Comparison of ENCODE assay signal across 28 cellular contexts in genomic region chr3:41141431-41142164, GRCh38.
"Had no signal": no experiment of that assay in that cellular context is flagged by ENCODE, and none has a peak within 500 bp of the region (broad histone marks: within the 10 kb centered on the region; RNA-seq: fewer than 3 reads in every experiment).

No MANE protein-coding gene starts in this region.

- H3K4me3 Mint-ChIP-seq: activated CD4-positive, alpha-beta T cell treated with anti-CD3 and anti-CD28 coated beads for 36 hours; activated CD8-positive, alpha-beta T cell treated with anti-CD3 and anti-CD28 coated beads, Interleukin-2, amount 10 ng/mL, durations not matched to agents 7 days and 5 days; activated naive CD8-positive, alpha-beta T cell; effector memory CD8-positive, alpha-beta T cell; naive thymus-derived CD4-positive, alpha-beta T cell; T-helper 2 cell treated with Interferon-gamma antibody and Interleukin-4, amounts not matched to agents 5 μg/mL and 100 μg/mL, for 36 hours had no signal

- H3K27ac Mint-ChIP-seq: activated CD4-positive, alpha-beta T cell treated with anti-CD3 and anti-CD28 coated beads for 36 hours; activated CD8-positive, alpha-beta T cell treated with anti-CD3 and anti-CD28 coated beads, Interleukin-2, amount 10 ng/mL, durations not matched to agents 7 days and 5 days; activated naive CD8-positive, alpha-beta T cell; effector memory CD8-positive, alpha-beta T cell; naive thymus-derived CD4-positive, alpha-beta T cell; T-helper 2 cell treated with Interferon-gamma antibody and Interleukin-4, amounts not matched to agents 5 μg/mL and 100 μg/mL, for 36 hours had no signal

- H3K9me3 ChIP-seq: adrenal gland, body of pancreas, suprapubic skin, tibial artery had no signal

- H3K4me1 Mint-ChIP-seq: activated CD4-positive, alpha-beta T cell treated with anti-CD3 and anti-CD28 coated beads for 36 hours had no signal

- H3K9ac ChIP-seq: parathyroid adenoma had no signal

- DNase-seq: activated CD4-positive, alpha-beta T cell treated with anti-CD3 and anti-CD28 coated beads for 36 hours; activated CD4-positive, CD25-positive, alpha-beta regulatory T cell; activated CD8-positive, alpha-beta T cell treated with anti-CD3 and anti-CD28 coated beads, Interleukin-2, amount 10 ng/mL, durations not matched to agents 7 days and 5 days; activated effector memory CD4-positive, alpha-beta T cell treated with Interleukin-2 at 50 U/mL for 16 hours; activated naive CD4-positive, alpha-beta T cell treated with Interleukin-2 at 50 U/mL for 16 hours; adrenal gland; aorta; body of pancreas; cerebellar nuclear complex; effector memory CD8-positive, alpha-beta T cell; erythroblast; left cardiac atrium; left ventricle myocardium superior; naive thymus-derived CD4-positive, alpha-beta T cell; occipital lobe; stimulated activated CD4-positive, alpha-beta T cell treated with anti-CD3 and anti-CD28 coated beads, Interleukin-15, amount 100 ng/mL, for 24 hours; stimulated activated naive CD4-positive, alpha-beta T cell; tibial artery had no signal

- ATAC-seq: activated CD4-positive, alpha-beta T cell treated with anti-CD3 and anti-CD28 coated beads for 36 hours; activated CD8-positive, alpha-beta T cell treated with anti-CD3 and anti-CD28 coated beads, Interleukin-2, amount 10 ng/mL, durations not matched to agents 7 days and 5 days; body of pancreas; effector memory CD8-positive, alpha-beta T cell; gastroesophageal sphincter; left cardiac atrium; left ventricle myocardium superior; naive thymus-derived CD4-positive, alpha-beta T cell had no signal

- H2AFZ ChIP-seq: hepatocyte, parathyroid adenoma had no signal

- H3K79me2 ChIP-seq: hepatocyte, parathyroid adenoma had no signal

- H3K9me3 Mint-ChIP-seq: effector memory CD8-positive, alpha-beta T cell had no signal

- FAIRE-seq: keratinocyte had no signal

- H3K27me3 ChIP-seq: adrenal gland, body of pancreas, dorsolateral prefrontal cortex, gastroesophageal sphincter, hepatocyte, right atrium auricular region, suprapubic skin, tibial artery had no signal

- H3K36me3 ChIP-seq: adrenal gland, gastroesophageal sphincter, right atrium auricular region, suprapubic skin, tibial artery had no signal

- H3K4me1 ChIP-seq: adrenal gland, gastroesophageal sphincter, parathyroid adenoma, right atrium auricular region, suprapubic skin had no signal

- H3K4me2 ChIP-seq: hepatocyte had no signal

- H3K4me3 ChIP-seq: adrenal gland, body of pancreas, coronary artery, dorsolateral prefrontal cortex, gastroesophageal sphincter, hepatocyte, right atrium auricular region, suprapubic skin, tibial artery had no signal

- H3K27ac ChIP-seq: adrenal gland, body of pancreas, coronary artery, dorsolateral prefrontal cortex, gastroesophageal sphincter, hepatocyte, parathyroid adenoma, right atrium auricular region, suprapubic skin, tibial artery had no signal
